In the genomic region with DNA sequence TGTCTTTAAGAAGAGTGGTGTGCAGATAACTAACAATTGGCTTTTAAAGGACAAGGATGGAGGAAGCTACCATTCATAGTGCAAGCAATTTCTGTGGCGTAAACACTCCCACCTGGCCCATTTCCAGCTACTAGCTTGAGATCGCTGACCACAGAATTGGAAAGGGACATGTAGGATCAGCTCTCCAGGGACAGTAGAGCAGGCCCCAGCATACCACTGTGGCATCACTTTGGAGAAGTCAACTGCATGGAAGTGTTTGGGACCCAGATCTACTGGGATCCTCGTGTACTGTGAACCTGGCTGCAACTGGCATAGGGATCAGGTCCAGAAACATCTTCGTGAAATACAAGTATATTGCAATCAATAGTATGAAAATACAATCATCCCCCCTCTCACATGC, we compare ENCODE assay signal across 15 cellular contexts.
DNase-seq lines count a peak whose midpoint lies in the region; ATAC-seq and TF ChIP-seq lines count a peak whose summit lies in the region.
"Had no signal": no experiment of that assay in that cellular context is flagged by ENCODE, and none has a peak within 500 bp of the region (broad histone marks: within the 10 kb centered on the region; RNA-seq: fewer than 3 reads in every experiment).

No MANE protein-coding gene starts in this region.

- H3K9me3 ChIP-seq in MG63 = no peaks in the 10 kb centered on the region

- no peaks in the 10 kb centered on the region for H3K27me3 Mint-ChIP-seq in mesothelial cell of epicardium (ENCODE audit: low read depth)
- H3K27me3 Mint-ChIP-seq: activated CD8-positive, alpha-beta T cell treated with anti-CD3 and anti-CD28 coated beads for 36 hours had no signal

- H3K4me1 Mint-ChIP-seq in mesothelial cell of epicardium = peaks cover 32% of the 10 kb centered on the region

- no peaks in the 10 kb centered on the region for H3K27me3 ChIP-seq in MG63

- peaks cover 5% of the 10 kb centered on the region for H3K36me3 Mint-ChIP-seq in mesothelial cell of epicardium

- ATAC-seq in GM18517 (IDR thresholded peaks at IDR 0.05; ENCODE audit: unreplicated experiment) (no peak), GM19467 (IDR thresholded peaks at IDR 0.05; ENCODE audit: unreplicated experiment) (no peak)
- ATAC-seq: activated CD8-positive, alpha-beta T cell treated with anti-CD3 and anti-CD28 coated beads for 36 hours; SK-N-SH treated with all-trans-retinoic acid at 6 μM for 48 hours had no signal

- TF ChIP-seq CTCF in coronary artery (IDR thresholded peaks at IDR 0.05) (no peak), mesothelial cell of epicardium (IDR thresholded peaks at IDR 0.05; ENCODE audit: unreplicated experiment) (no peak)

- no peaks in the 10 kb centered on the region for H3K36me3 ChIP-seq in MG63

- H3K4me3 ChIP-seq in coronary artery (peak overlapping the region; percentile 26), MG63 (no peak overlapping the region)

- no peak overlapping the region for H3K4me3 Mint-ChIP-seq in mesothelial cell of epicardium
- H3K4me3 Mint-ChIP-seq: activated CD8-positive, alpha-beta T cell treated with anti-CD3 and anti-CD28 coated beads for 36 hours; activated T-helper 1 cell treated with anti-CD3 and anti-CD28 coated beads, Interleukin-12 subunit alpha, Interleukin-12 subunit beta, Interleukin-2, Interleukin-4 antibody, amounts not matched to agents 30 ng/mL and 10 ng/mL and 1 ng/mL, durations not matched to agents 14 hours and 24 hours and 36 hours; H9 had no signal

- H3K27ac Mint-ChIP-seq in mesothelial cell of epicardium = peak overlapping the region; percentile 50
- H3K27ac Mint-ChIP-seq: activated CD8-positive, alpha-beta T cell treated with anti-CD3 and anti-CD28 coated beads for 36 hours; activated T-helper 1 cell treated with anti-CD3 and anti-CD28 coated beads, Interleukin-12 subunit alpha, Interleukin-12 subunit beta, Interleukin-2, Interleukin-4 antibody, amounts not matched to agents 30 ng/mL and 10 ng/mL and 1 ng/mL, durations not matched to agents 14 hours and 24 hours and 36 hours; H9 had no signal

- peak; percentile 19 for DNase-seq in A172 (ENCODE audit: low spot score)
- peak; percentile 50 for DNase-seq in NCI-H2029 treated with DMSO at 0.1 percent for 48 hours (lab: John Stamatoyannopoulos, UW)
- no peak for DNase-seq in coronary artery (ENCODE audit: low spot score)
- DNase-seq in mesothelial cell of epicardium (ENCODE audit: low spot score in 2 of 2, unreplicated experiment in 2 of 2) = no peak
- no peak for DNase-seq in MG63
- DNase-seq in cerebellar cortex (ENCODE audit: low spot score) = no peak
- DNase-seq: activated CD8-positive, alpha-beta T cell treated with anti-CD3 and anti-CD28 coated beads for 36 hours; GDM1; H9; Karpas-422; NCI-H345 had no signal

- H3K27ac ChIP-seq in coronary artery = peak overlapping the region in 1 of 2 donors; percentile 53

- H3K9me3 Mint-ChIP-seq in mesothelial cell of epicardium = peaks cover 6% of the 10 kb centered on the region
- H3K9me3 Mint-ChIP-seq: activated CD8-positive, alpha-beta T cell treated with anti-CD3 and anti-CD28 coated beads for 36 hours; activated T-helper 1 cell treated with anti-CD3 and anti-CD28 coated beads, Interleukin-12 subunit alpha, Interleukin-12 subunit beta, Interleukin-2, Interleukin-4 antibody, amounts not matched to agents 30 ng/mL and 10 ng/mL and 1 ng/mL, durations not matched to agents 14 hours and 24 hours and 36 hours had no signal

Comparison
In these comparisons a context has a peak if more than half of its experiments do, and no peak if none do; other contexts are left out.
1. DNase-seq: peak in A172 (single experiment) and NCI-H2029 treated with DMSO at 0.1 percent for 48 hours (single experiment); none in coronary artery (single experiment), mesothelial cell of epicardium (0 of 2), MG63 (single experiment) and cerebellar cortex (single experiment).